Comparison of ENCODE assay signal across 1 cellular context in genomic region chr11:83241291-83241946, GRCh38.
TF ChIP-seq lines count a peak whose summit lies in the region.

No MANE protein-coding gene starts in this region.

TF ChIP-seq in K562, 482 proteins besides CTCF, POLR2A, EP300 and RAD21 (continued from another document and continues in another):
- TF ChIP-seq PBX2 (CRISPR knock-in tag; IDR thresholded peaks at IDR 0.05; ENCODE audit: low read depth) (no peak), PBX2 (tag; conservative IDR thresholded peaks at IDR 0.05; ENCODE audit: low read depth) (peak; percentile 73), FOXA3 (CRISPR knock-in tag; conservative IDR thresholded peaks at IDR 0.05 in 1 of 2, IDR thresholded peaks at IDR 0.05 in 1 of 2) (peak in 1 of 2 experiments; percentile 81; a peak in 2 of 4 replicates), RFX1 (IDR thresholded peaks at IDR 0.05) (0 out of 2 replicates have a peak, but pooled peaks have one; percentile 9), TAL1 (IDR thresholded peaks at IDR 0.05) (0 out of 2 replicates have a peak, but pooled peaks have one; percentile 17), ATF3 (IDR thresholded peaks at IDR 0.05) (peak; percentile 90), ATF3 (CRISPR knock-in tag; conservative IDR thresholded peaks at IDR 0.05) (0 out of 2 replicates have a peak, but pooled peaks have one; percentile 25), RBM14 (IDR thresholded peaks at IDR 0.05; ENCODE audit: borderline replicate concordance, insufficient read depth, low read depth, low read length) (no peak), HES1 (IDR thresholded peaks at IDR 0.05; ENCODE audit: low read depth) (0 out of 2 replicates have a peak, but pooled peaks have one; percentile 15), ETV1 (tag; conservative IDR thresholded peaks at IDR 0.05; ENCODE audit: low read depth) (no peak), ATF1 (CRISPR knock-in tag; IDR thresholded peaks at IDR 0.05) (no peak), ATF1 (tag; IDR thresholded peaks at IDR 0.05) (0 out of 2 replicates have a peak, but pooled peaks have one; percentile 26), NFIC (IDR thresholded peaks at IDR 0.05) (no peak), ARNT (IDR thresholded peaks at IDR 0.05) (peak in 1 of 2 experiments; percentile 70; a peak in 1 of 4 replicates), MEIS2 (IDR thresholded peaks at IDR 0.05; ENCODE audit: partially characterized antibody) (peak; percentile 66), SMARCA4 (IDR thresholded peaks at IDR 0.05) (peak; percentile 65), MTA3 (IDR thresholded peaks at IDR 0.05; ENCODE audit: borderline replicate concordance) (no peak), BHLHE40 (IDR thresholded peaks at IDR 0.05; ENCODE audit: low read length) (peak; percentile 93), TFE3 (CRISPR knock-in tag; IDR thresholded peaks at IDR 0.05) (no peak), STAT5A (IDR thresholded peaks at IDR 0.05; ENCODE audit: borderline replicate concordance, low read length) (peak; percentile 6; the same call in 1 of the 2 replicates), HDAC2 (IDR thresholded peaks at IDR 0.05) (0 out of 2 replicates have a peak, but pooled peaks have one; percentile 38), JUNB (CRISPR knock-in tag; conservative IDR thresholded peaks at IDR 0.05) (0 out of 2 replicates have a peak, but pooled peaks have one; percentile 14), HMBOX1 (IDR thresholded peaks at IDR 0.05) (no peak), CHD7 (IDR thresholded peaks at IDR 0.05; ENCODE audit: low read depth, low read length) (no peak), ARID3A (IDR thresholded peaks at IDR 0.05; ENCODE audit: borderline replicate concordance, low read depth, low read length) (peak; percentile 89; the same call in 1 of the 2 replicates), TEAD2 (tag; IDR thresholded peaks at IDR 0.05) (no peak), VEZF1 (CRISPR knock-in tag; IDR thresholded peaks at IDR 0.05) (peak; percentile 25; the same call in 1 of the 2 replicates), CTCFL (IDR thresholded peaks at IDR 0.05; ENCODE audit: borderline replicate concordance, insufficient read depth, low read depth, low read length, poor library complexity, severe bottlenecking) (peak; percentile 43), CREM (IDR thresholded peaks at IDR 0.05; ENCODE audit: low read depth) (0 out of 2 replicates have a peak, but pooled peaks have one; percentile 39), SMC3 (conservative IDR thresholded peaks at IDR 0.05; ENCODE audit: insufficient read depth, low read depth, low read length) (peak; percentile 50; the same call in 1 of the 2 replicates), MTA2 (IDR thresholded peaks at IDR 0.05; ENCODE audit: low read depth) (peak; percentile 18; the same call in 1 of the 2 replicates)
